In the genomic region with DNA sequence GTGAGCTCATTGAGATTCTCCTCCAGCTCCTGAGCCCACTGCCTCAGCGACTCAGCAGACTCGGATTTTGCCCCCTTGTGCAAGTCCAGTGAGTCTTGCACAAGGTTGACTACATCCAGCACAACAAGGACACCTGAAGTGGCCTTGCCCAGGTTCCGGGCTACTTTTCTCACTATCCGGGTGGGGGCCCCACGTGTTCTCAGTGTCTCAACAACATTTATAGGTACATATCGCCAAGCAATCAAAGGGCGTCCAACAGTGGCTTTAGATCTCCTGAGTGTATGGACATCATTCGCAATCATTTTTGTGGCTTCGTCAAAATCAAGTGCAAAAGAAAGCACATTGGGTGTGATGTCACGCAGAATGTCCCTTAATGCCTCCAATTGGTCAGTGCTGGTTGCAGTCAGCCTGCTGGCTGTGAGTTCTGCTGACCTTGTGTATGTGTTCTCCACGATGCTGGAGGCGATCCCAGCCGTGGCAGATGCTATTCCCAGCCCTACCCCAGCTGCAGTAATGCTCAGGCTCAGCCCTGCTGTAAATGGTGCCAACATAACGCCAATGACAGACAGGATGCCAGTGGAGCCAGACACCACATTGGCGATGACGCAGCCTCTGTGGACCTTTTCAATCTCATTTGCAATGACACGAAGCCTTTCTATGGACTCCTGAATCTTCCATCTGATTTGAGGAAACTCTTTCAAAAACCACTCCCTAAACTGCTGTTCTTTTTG, we compare ENCODE assay signal across 1 cellular context.
TF ChIP-seq lines count a peak whose summit lies in the region.

No MANE protein-coding gene starts in this region.

TF ChIP-seq in WTC11, 78 proteins besides CTCF, POLR2A, EP300 and RAD21 (continued from another document):
- TF ChIP-seq SMAD3 (CRISPR knock-in tag; IDR thresholded peaks at IDR 0.05; ENCODE audit: borderline replicate concordance) (no peak), GABPB1 (CRISPR knock-in tag; IDR thresholded peaks at IDR 0.05) (no peak), FOXP1 (CRISPR knock-in tag; IDR thresholded peaks at IDR 0.05; ENCODE audit: borderline replicate concordance) (no peak), JUN (CRISPR knock-in tag; IDR thresholded peaks at IDR 0.05) (no peak), HMGA2 (CRISPR knock-in tag; IDR thresholded peaks at IDR 0.05) (no peak), TCF7 (CRISPR knock-in tag; IDR thresholded peaks at IDR 0.05; ENCODE audit: low read depth) (no peak), GTF2I (CRISPR knock-in tag; conservative IDR thresholded peaks at IDR 0.05) (no peak), NR3C1 (CRISPR knock-in tag; conservative IDR thresholded peaks at IDR 0.05; ENCODE audit: low read depth) (no peak), CBFB (CRISPR knock-in tag; IDR thresholded peaks at IDR 0.05; ENCODE audit: low read depth) (no peak), RORB (CRISPR knock-in tag; IDR thresholded peaks at IDR 0.05) (no peak)
- TF ChIP-seq, protein P1, sequence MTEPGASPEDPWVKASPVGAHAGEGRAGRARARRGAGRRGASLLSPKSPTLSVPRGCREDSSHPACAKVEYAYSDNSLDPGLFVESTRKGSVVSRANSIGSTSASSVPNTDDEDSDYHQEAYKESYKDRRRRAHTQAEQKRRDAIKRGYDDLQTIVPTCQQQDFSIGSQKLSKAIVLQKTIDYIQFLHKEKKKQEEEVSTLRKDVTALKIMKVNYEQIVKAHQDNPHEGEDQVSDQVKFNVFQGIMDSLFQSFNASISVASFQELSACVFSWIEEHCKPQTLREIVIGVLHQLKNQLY (CRISPR knock-in tag; IDR thresholded peaks at IDR 0.05), result no peak
- TF ChIP-seq, protein P2, sequence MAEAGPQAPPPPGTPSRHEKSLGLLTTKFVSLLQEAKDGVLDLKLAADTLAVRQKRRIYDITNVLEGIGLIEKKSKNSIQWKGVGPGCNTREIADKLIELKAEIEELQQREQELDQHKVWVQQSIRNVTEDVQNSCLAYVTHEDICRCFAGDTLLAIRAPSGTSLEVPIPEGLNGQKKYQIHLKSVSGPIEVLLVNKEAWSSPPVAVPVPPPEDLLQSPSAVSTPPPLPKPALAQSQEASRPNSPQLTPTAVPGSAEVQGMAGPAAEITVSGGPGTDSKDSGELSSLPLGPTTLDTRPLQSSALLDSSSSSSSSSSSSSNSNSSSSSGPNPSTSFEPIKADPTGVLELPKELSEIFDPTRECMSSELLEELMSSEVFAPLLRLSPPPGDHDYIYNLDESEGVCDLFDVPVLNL (CRISPR knock-in tag; IDR thresholded peaks at IDR 0.05; ENCODE audit: borderline replicate concordance, low read depth), result no peak
- TF ChIP-seq, protein P3, sequence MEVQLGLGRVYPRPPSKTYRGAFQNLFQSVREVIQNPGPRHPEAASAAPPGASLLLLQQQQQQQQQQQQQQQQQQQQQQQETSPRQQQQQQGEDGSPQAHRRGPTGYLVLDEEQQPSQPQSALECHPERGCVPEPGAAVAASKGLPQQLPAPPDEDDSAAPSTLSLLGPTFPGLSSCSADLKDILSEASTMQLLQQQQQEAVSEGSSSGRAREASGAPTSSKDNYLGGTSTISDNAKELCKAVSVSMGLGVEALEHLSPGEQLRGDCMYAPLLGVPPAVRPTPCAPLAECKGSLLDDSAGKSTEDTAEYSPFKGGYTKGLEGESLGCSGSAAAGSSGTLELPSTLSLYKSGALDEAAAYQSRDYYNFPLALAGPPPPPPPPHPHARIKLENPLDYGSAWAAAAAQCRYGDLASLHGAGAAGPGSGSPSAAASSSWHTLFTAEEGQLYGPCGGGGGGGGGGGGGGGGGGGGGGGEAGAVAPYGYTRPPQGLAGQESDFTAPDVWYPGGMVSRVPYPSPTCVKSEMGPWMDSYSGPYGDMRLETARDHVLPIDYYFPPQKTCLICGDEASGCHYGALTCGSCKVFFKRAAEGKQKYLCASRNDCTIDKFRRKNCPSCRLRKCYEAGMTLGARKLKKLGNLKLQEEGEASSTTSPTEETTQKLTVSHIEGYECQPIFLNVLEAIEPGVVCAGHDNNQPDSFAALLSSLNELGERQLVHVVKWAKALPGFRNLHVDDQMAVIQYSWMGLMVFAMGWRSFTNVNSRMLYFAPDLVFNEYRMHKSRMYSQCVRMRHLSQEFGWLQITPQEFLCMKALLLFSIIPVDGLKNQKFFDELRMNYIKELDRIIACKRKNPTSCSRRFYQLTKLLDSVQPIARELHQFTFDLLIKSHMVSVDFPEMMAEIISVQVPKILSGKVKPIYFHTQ (CRISPR knock-in tag; IDR thresholded peaks at IDR 0.05), result no peak
- TF ChIP-seq, protein P4, sequence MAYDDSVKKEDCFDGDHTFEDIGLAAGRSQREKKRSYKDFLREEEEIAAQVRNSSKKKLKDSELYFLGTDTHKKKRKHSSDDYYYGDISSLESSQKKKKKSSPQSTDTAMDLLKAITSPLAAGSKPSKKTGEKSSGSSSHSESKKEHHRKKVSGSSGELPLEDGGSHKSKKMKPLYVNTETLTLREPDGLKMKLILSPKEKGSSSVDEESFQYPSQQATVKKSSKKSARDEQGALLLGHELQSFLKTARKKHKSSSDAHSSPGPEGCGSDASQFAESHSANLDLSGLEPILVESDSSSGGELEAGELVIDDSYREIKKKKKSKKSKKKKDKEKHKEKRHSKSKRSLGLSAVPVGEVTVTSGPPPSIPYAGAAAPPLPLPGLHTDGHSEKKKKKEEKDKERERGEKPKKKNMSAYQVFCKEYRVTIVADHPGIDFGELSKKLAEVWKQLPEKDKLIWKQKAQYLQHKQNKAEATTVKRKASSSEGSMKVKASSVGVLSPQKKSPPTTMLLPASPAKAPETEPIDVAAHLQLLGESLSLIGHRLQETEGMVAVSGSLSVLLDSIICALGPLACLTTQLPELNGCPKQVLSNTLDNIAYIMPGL (CRISPR knock-in tag; IDR thresholded peaks at IDR 0.05), result no peak
- TF ChIP-seq, protein P5, sequence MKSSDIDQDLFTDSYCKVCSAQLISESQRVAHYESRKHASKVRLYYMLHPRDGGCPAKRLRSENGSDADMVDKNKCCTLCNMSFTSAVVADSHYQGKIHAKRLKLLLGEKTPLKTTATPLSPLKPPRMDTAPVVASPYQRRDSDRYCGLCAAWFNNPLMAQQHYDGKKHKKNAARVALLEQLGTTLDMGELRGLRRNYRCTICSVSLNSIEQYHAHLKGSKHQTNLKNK (CRISPR knock-in tag; IDR thresholded peaks at IDR 0.05), result no peak
